ENCODE assay signal across 8 cellular contexts in genomic region chr4:82797591-82798081, GRCh38. TPM values are rescaled to one million over a fixed set of nuclear protein-coding genes. Genes with fewer than 3 reads are reported as not detected.
DNase-seq lines count a peak whose midpoint lies in the region; ATAC-seq and TF ChIP-seq lines count a peak whose summit lies in the region.

No MANE protein-coding gene starts in this region.

- H3K27me3 Mint-ChIP-seq in activated naive CD4-positive, alpha-beta T cell treated with anti-CD3 and anti-CD28 coated beads, Interleukin-2, amount 50 U/mL, for 24 hours, result peaks cover 38% of the 10 kb centered on the region

- H3K27ac ChIP-seq in foreskin keratinocyte, result peak overlapping the region; percentile 63

- no peak for DNase-seq in activated naive CD4-positive, alpha-beta T cell (lab: John Stamatoyannopoulos, UW)
- peak; percentile 7 to 16 for DNase-seq in activated CD4-positive, alpha-beta T cell treated with anti-CD3 and anti-CD28 coated beads, Interleukin-2, amount 50 U/mL, for 48 hours
- DNase-seq in foreskin keratinocyte (peak in 1 of 2 donors; percentile 44), occipital lobe (lab: John Stamatoyannopoulos, UW) (peak; percentile 48), NK-92 (lab: John Stamatoyannopoulos, UW; ENCODE audit: unreplicated experiment) (no peak)
- DNase-seq in activated CD4-positive, CD25-positive, alpha-beta regulatory T cell treated with anti-CD3 and anti-CD28 coated beads, Interleukin-2, amount 50 U/mL, for 72 hours, result no peak

- peak overlapping the region; percentile 60 for H3K27ac Mint-ChIP-seq in activated naive CD4-positive, alpha-beta T cell treated with anti-CD3 and anti-CD28 coated beads, Interleukin-2, amount 50 U/mL, for 24 hours

- H3K4me3 Mint-ChIP-seq in activated naive CD4-positive, alpha-beta T cell treated with anti-CD3 and anti-CD28 coated beads, Interleukin-2, amount 50 U/mL, for 24 hours, result peak overlapping the region; percentile 76

- H3K9me3 Mint-ChIP-seq in activated naive CD4-positive, alpha-beta T cell treated with anti-CD3 and anti-CD28 coated beads, Interleukin-2, amount 50 U/mL, for 24 hours, result no peaks in the 10 kb centered on the region

- H3K4me1 Mint-ChIP-seq in activated naive CD4-positive, alpha-beta T cell treated with anti-CD3 and anti-CD28 coated beads, Interleukin-2, amount 50 U/mL, for 24 hours, result peaks cover 20% of the 10 kb centered on the region

- no peak for TF ChIP-seq CTCF in foreskin keratinocyte (conservative IDR thresholded peaks at IDR 0.05)

- ATAC-seq in foreskin keratinocyte, result peak; percentile 12
- no peak for ATAC-seq in GM21717 (IDR thresholded peaks at IDR 0.05; ENCODE audit: unreplicated experiment)

- H3K27me3 ChIP-seq in foreskin keratinocyte, result no peaks in the 10 kb centered on the region

- no peaks in the 10 kb centered on the region for H3K36me3 Mint-ChIP-seq in activated naive CD4-positive, alpha-beta T cell treated with anti-CD3 and anti-CD28 coated beads, Interleukin-2, amount 50 U/mL, for 24 hours

- H3K4me1 ChIP-seq in foreskin keratinocyte, result peaks cover 3% of the 10 kb centered on the region

RNA-seq across cellular contexts. Expression of gene SCD5, which starts 1.0 kb away (rescaled TPM):
- total RNA-seq in foreskin keratinocyte (16.9 and 18.5 TPM in 2 replicates), occipital lobe (287 TPM)
- polyA plus RNA-seq in foreskin keratinocyte, result 8.7 and 9.2 TPM in 2 replicates

Comparison
In these comparisons a context has a peak if more than half of its experiments do, and no peak if none do; other contexts are left out.
1. DNase-seq: peak in activated CD4-positive, alpha-beta T cell treated with anti-CD3 and anti-CD28 coated beads, Interleukin-2, amount 50 U/mL, for 48 hours (2 of 2) and occipital lobe (single experiment); none in activated naive CD4-positive, alpha-beta T cell (0 of 4), NK-92 (single experiment) and activated CD4-positive, CD25-positive, alpha-beta regulatory T cell treated with anti-CD3 and anti-CD28 coated beads, Interleukin-2, amount 50 U/mL, for 72 hours (single experiment).
2. RNA of gene SCD5, which starts 1.0 kb away (total RNA-seq): 287 TPM in occipital lobe (single experiment); 16.9 to 18.5 TPM in foreskin keratinocyte; every median in the first group is over 10 times any median in the second.